Comparison of ENCODE assay signal across 22 cellular contexts in the genomic region with DNA sequence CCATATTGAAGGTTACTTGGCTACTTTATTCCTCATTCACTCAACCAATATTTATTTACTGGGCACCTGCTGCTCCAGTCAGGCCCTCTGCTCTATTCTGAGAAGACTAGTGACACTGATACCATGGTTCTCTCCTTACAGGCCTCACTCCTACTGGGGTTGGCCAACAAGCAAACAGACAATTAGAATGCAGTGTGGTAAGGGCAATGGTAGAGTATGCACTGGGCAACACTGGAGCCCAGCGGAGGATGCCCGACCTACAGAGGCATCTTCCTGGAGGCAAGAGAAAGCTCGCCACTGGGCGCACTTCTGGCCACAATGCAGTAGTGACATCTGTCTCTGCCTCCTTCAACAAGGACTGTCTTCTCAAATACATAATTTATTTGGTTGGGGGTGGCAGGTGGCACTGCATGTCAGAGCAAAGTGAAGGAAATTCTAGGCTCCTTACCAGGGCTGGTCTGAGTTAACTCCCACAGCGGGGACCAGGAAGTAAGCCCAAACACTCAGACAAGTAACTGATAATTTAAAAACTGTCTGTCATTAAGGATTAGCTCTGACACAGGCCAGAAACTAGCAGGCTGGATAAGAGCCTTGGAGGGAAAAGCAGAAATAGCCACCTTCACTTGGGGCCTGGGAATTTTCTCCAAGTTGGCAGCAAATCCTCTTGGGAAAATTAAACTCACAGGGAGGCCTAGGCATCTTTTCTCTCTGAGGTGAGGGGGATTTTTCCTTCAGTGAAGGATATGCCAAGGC.
"Had no signal": no experiment of that assay in that cellular context is flagged by ENCODE, and none has a peak within 500 bp of the region (broad histone marks: within the 10 kb centered on the region; RNA-seq: fewer than 3 reads in every experiment).

No MANE protein-coding gene starts in this region.

- H3K27me3 ChIP-seq: esophagus squamous epithelium, heart right ventricle, vagina had no signal

- H3K27ac ChIP-seq: dorsolateral prefrontal cortex, esophagus squamous epithelium, heart right ventricle, lower lobe of right lung, spleen, thoracic aorta, vagina, WERI-Rb-1 had no signal

- H3K36me3 ChIP-seq: esophagus squamous epithelium, heart right ventricle, lower lobe of right lung, spleen, thoracic aorta, vagina, WERI-Rb-1 had no signal

- H3K4me3 ChIP-seq: dorsolateral prefrontal cortex, esophagus squamous epithelium, heart right ventricle, lower lobe of right lung, spleen, thoracic aorta, vagina had no signal

- ATAC-seq: activated CD8-positive, alpha-beta T cell treated with anti-CD3 and anti-CD28 coated beads, Interleukin-2, amount 10 ng/mL, durations not matched to agents 7 days and 5 days; activated naive CD8-positive, alpha-beta T cell treated with anti-CD3 and anti-CD28 coated beads, Interleukin-2, amount 50 U/mL, for 24 hours; heart right ventricle; left lobe of liver; lower lobe of right lung; naive thymus-derived CD4-positive, alpha-beta T cell had no signal

- DNase-seq: activated CD4-positive, alpha-beta T cell treated with anti-CD3 and anti-CD28 coated beads for 1 hour; activated CD4-positive, alpha-beta T cell treated with anti-CD3 and anti-CD28 coated beads, Interleukin-2, amount 50 U/mL, for 1 hour; activated CD8-positive, alpha-beta T cell treated with anti-CD3 and anti-CD28 coated beads, Interleukin-2, amount 10 ng/mL, durations not matched to agents 7 days and 5 days; activated gamma-delta T cell; activated naive CD4-positive, alpha-beta T cell treated with anti-CD3 and anti-CD28 coated beads, Interleukin-2, amount 50 U/mL, for 16 hours; activated naive CD8-positive, alpha-beta T cell treated with anti-CD3 and anti-CD28 coated beads, Interleukin-2, amount 50 U/mL, for 24 hours; anterior cingulate cortex; central memory CD4-positive, alpha-beta T cell; dorsolateral prefrontal cortex; esophagus squamous epithelium; heart right ventricle; lower lobe of right lung; naive thymus-derived CD4-positive, alpha-beta T cell; occipital lobe; retina; spleen; stimulated activated CD4-positive, alpha-beta T cell treated with anti-CD3 and anti-CD28 coated beads, Interleukin-4, amount 100 ng/mL, for 1 hour; stimulated activated naive CD4-positive, alpha-beta T cell; WERI-Rb-1 had no signal

- H3K9me3 ChIP-seq: esophagus squamous epithelium, heart right ventricle, lower lobe of right lung, spleen, thoracic aorta, vagina had no signal

- H3K4me1 ChIP-seq: esophagus squamous epithelium, lower lobe of right lung, spleen, vagina had no signal
